1 cellular context compared by ENCODE assay signal in the genomic region with DNA sequence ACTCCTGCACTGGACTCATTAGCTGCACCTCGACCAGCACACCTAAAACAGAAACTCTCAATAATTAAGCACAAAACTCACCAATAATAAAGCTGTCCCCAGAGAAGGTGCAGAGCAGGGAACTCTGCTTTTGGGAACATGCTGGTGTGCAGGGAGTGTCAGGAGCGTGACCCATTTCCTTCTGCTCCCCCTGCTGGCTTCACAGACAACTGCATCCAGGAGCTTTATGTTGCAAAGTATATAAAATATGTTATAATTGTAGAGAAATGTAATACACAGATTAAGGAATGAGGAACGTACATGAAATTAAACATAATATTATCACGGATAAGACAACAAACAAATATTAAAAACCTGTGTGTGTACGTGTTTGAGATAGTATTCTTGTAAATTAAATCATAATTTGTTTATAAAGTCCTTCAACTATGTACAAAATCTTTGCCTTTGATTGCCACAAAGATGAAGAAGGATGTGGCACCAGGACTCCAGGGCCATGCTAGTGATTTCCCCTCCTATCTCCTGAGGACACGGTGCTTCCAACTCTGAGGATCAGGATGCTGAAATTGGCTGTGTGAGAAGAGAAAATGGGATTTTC.
A peak's percentile ranks its signal among the peaks of the same experiment; 100 is the strongest.
TF ChIP-seq lines count a peak whose summit lies in the region.

No MANE protein-coding gene starts in this region.

TF ChIP-seq in HepG2, 621 proteins besides CTCF, POLR2A, EP300 and RAD21 (continued from another document):
- TF ChIP-seq, protein P1, sequence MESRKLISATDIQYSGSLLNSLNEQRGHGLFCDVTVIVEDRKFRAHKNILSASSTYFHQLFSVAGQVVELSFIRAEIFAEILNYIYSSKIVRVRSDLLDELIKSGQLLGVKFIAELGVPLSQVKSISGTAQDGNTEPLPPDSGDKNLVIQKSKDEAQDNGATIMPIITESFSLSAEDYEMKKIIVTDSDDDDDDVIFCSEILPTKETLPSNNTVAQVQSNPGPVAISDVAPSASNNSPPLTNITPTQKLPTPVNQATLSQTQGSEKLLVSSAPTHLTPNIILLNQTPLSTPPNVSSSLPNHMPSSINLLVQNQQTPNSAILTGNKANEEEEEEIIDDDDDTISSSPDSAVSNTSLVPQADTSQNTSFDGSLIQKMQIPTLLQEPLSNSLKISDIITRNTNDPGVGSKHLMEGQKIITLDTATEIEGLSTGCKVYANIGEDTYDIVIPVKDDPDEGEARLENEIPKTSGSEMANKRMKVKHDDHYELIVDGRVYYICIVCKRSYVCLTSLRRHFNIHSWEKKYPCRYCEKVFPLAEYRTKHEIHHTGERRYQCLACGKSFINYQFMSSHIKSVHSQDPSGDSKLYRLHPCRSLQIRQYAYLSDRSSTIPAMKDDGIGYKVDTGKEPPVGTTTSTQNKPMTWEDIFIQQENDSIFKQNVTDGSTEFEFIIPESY (CRISPR knock-in tag; IDR thresholded peaks at IDR 0.05), result no peak
- TF ChIP-seq, protein P2, sequence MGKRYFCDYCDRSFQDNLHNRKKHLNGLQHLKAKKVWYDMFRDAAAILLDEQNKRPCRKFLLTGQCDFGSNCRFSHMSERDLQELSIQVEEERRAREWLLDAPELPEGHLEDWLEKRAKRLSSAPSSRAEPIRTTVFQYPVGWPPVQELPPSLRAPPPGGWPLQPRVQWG (CRISPR knock-in tag; IDR thresholded peaks at IDR 0.05; ENCODE audit: borderline replicate concordance, low read depth), result no peak
- no peak for TF ChIP-seq IKZF1 (IDR thresholded peaks at IDR 0.05)
- no peak for TF ChIP-seq KLF6 (CRISPR knock-in tag; IDR thresholded peaks at IDR 0.05)
- TF ChIP-seq XRCC5 (optimal IDR thresholded peaks at IDR 0.05; ENCODE audit: low read length), result peak; percentile 34
- TF ChIP-seq MAZ (IDR thresholded peaks at IDR 0.05; ENCODE audit: borderline replicate concordance, low read depth, low read length), result no peak
- TF ChIP-seq MAZ (CRISPR knock-in tag; IDR thresholded peaks at IDR 0.05; ENCODE audit: low read depth), result no peak
TF ChIP-seq in HepG2: peak in this region for 2.
